ENCODE assay signal across 17 cellular contexts in the genomic region with DNA sequence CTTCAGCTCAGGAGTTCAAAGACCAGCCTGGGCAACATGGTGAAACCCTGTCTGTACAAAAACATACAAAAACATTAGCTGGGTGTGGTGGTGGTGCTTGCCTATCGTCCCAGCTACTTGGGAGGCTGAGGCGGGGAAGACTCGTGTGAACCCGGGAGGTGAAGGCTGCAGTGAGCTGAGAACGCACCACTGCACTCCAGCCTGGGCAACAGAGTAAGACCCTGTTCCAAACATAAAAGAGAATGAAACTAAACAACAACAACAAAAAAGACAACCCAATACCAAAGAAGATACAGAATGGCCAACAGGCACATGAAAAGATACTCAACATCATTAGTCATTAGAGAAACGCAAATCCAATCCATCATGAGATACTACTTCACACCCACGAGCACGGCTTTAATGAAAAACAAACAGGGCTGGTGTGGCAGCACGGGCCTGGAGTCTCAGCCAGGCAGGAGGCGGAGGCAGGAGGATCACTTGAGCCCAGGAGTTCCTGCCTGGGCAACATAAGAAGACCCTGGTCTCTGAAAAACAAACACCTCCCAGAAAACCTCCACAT. TPM values are rescaled to one million over a fixed set of nuclear protein-coding genes. Genes with fewer than 3 reads are reported as not detected.
DNase-seq lines count a peak whose midpoint lies in the region; ATAC-seq and TF ChIP-seq lines count a peak whose summit lies in the region.
"Had no signal": no experiment of that assay in that cellular context is flagged by ENCODE, and none has a peak within 500 bp of the region (broad histone marks: within the 10 kb centered on the region; RNA-seq: fewer than 3 reads in every experiment).

No MANE protein-coding gene starts in this region.

- no peak overlapping the region for H2AK9ac ChIP-seq in IMR-90 (replicated peaks; ENCODE audit: low read depth, low read length, poor library complexity)

- no peaks in the 10 kb centered on the region for H4K20me1 ChIP-seq in IMR-90 (ENCODE audit: insufficient read depth, low read length)

- H3K9me3 Mint-ChIP-seq in CD14-positive monocyte: peaks cover 0 to under 1% (median 0%) of the 10 kb centered on the region in 7 donors
- H3K9me3 Mint-ChIP-seq in chondrocyte (ENCODE audit: low read depth): no peaks in the 10 kb centered on the region
- H3K9me3 Mint-ChIP-seq: CD8-positive, alpha-beta T cell; HFFc6 had no signal

- peak overlapping the region; percentile 74; the same call in 1 of the 2 replicates for H2BK120ac ChIP-seq in IMR-90 (ENCODE audit: low read depth, low read length)

- H3K27me3 ChIP-seq in IMR-90 (ENCODE audit: control insufficient read depth, insufficient read depth, low read length) (no peaks in the 10 kb centered on the region), neutrophil (no peaks in the 10 kb centered on the region)
- H3K27me3 ChIP-seq: BE2C had no signal

- no peak overlapping the region for H2BK5ac ChIP-seq in IMR-90 (ENCODE audit: low read depth, low read length, poor library complexity, severe bottlenecking)

- CTCF ChIA-PET in IMR-90 (lab: Yijun Ruan, JAX): no interaction called here

- no peak overlapping the region for H3K23ac ChIP-seq in IMR-90 (ENCODE audit: low read depth, low read length)

- intact Hi-C loops in CD14-positive monocyte (cut with micrococcal nuclease): no loop called here
- intact Hi-C loops in IMR-90 (cut with micrococcal nuclease): no loop called here

- H3K27ac Mint-ChIP-seq in CD14-positive monocyte: peak overlapping the region in 5 of 7 donors; percentile 1 to 70 (median 10)
- H3K27ac Mint-ChIP-seq in chondrocyte (ENCODE audit: unreplicated experiment): peak overlapping the region; percentile 3
- H3K27ac Mint-ChIP-seq: CD8-positive, alpha-beta T cell; HFFc6 had no signal

- H3K27me3 Mint-ChIP-seq in CD14-positive monocyte (ENCODE audit: low read depth in 3 of 3) (peaks cover 0 to 2% (median 1%) of the 10 kb centered on the region in 3 donors), chondrocyte (ENCODE audit: low read depth) (no peaks in the 10 kb centered on the region)

- DNase-seq in CD14-positive monocyte (ENCODE audit: low spot score) (no peak), IMR-90 (no peak), chondrocyte (ENCODE audit: low spot score) (no peak), midbrain (lab: John Stamatoyannopoulos, UW) (no peak)
- DNase-seq: BE2C; CD8-positive, alpha-beta T cell; COR-L47; DMS153; DMS79 treated with DMSO at 0.1 percent for 48 hours; EL; HFFc6 had no signal

- WGBS in IMR-90 (ENCODE audit: extremely low coverage in 2 of 2, insufficient read length in 1 of 2), 2 experiments: 27% methylated on average over 4 of the region's 10 CpGs; no CpG with 5 or more reads in 1 of the 2 experiments

- H2BK20ac ChIP-seq in IMR-90 (ENCODE audit: low read depth, low read length): 0 out of 2 replicates have a peak overlapping the region, but pooled peaks have one; percentile 53

- peak overlapping the region; percentile 20; the same call in 1 of the 3 replicates for H2BK15ac ChIP-seq in IMR-90 (ENCODE audit: low read depth, low read length)

- H3K4me1 Mint-ChIP-seq in CD14-positive monocyte (peaks cover 57% of the 10 kb centered on the region), chondrocyte (ENCODE audit: low read depth) (peaks cover 15% of the 10 kb centered on the region)

- H3K27ac ChIP-seq in IMR-90 (ENCODE audit: insufficient read depth, low read length) (no peak overlapping the region), neutrophil (peak overlapping the region; percentile 100)
- H3K27ac ChIP-seq: C4-2B, HL-60 had no signal

- no peak overlapping the region for H3K4me3 Mint-ChIP-seq in CD14-positive monocyte
- no peak overlapping the region for H3K4me3 Mint-ChIP-seq in chondrocyte (ENCODE audit: unreplicated experiment)
- H3K4me3 Mint-ChIP-seq: CD8-positive, alpha-beta T cell; HFFc6 had no signal

- H3K9ac ChIP-seq in IMR-90 (ENCODE audit: low read depth, low read length): no peak overlapping the region

- TF ChIP-seq POLR2A in IMR-90 (IDR thresholded peaks at IDR 0.05; ENCODE audit: low read depth, low read length): no peak

- H3K36me3 ChIP-seq in IMR-90 (ENCODE audit: control insufficient read depth, insufficient read depth, low read length) (no peaks in the 10 kb centered on the region), neutrophil (no peaks in the 10 kb centered on the region)
- H3K36me3 ChIP-seq: BE2C, HAP-1 had no signal

- no peak overlapping the region for H3K56ac ChIP-seq in IMR-90 (ENCODE audit: extremely low read depth, insufficient read depth, low read length)

- H3K4me1 ChIP-seq in IMR-90 (ENCODE audit: control insufficient read depth, insufficient read depth, low read length) (peaks cover 27% of the 10 kb centered on the region), neutrophil (ENCODE audit: control insufficient read depth in 1 of 2, insufficient read depth in 1 of 2, low read depth in 1 of 2, low read length in 1 of 2) (peaks cover 95% of the 10 kb centered on the region in 2 experiments)
- H3K4me1 ChIP-seq: HAP-1 had no signal

- H3K14ac ChIP-seq in IMR-90 (replicated peaks; ENCODE audit: low read depth, low read length): no peak overlapping the region

- POLR2A ChIA-PET in IMR-90 (lab: Charles Lee; ENCODE audit: unreplicated experiment): no interaction called here

- H3K9me3 ChIP-seq in IMR-90 (ENCODE audit: control insufficient read depth, insufficient read depth, low read length) (no peaks in the 10 kb centered on the region), neutrophil (no peaks in the 10 kb centered on the region)
- H3K9me3 ChIP-seq: BE2C, HAP-1 had no signal

- BruUV-seq in IMR-90 (replicated peaks; lab: Mats Ljungman, UMichigan): no TSS peak

- no peak for TF ChIP-seq RAD21 in IMR-90 (IDR thresholded peaks at IDR 0.05; ENCODE audit: low read length)

- H3K36me3 Mint-ChIP-seq in CD14-positive monocyte: peaks cover 3 to 11% of the 10 kb centered on the region in 2 donors
- H3K36me3 Mint-ChIP-seq in chondrocyte (ENCODE audit: low read depth): no peaks in the 10 kb centered on the region
- H3K36me3 Mint-ChIP-seq: CD8-positive, alpha-beta T cell had no signal

- in situ Hi-C loops in IMR-90 (cut with MboI; ENCODE audit: low sequenced_read_pairs): no loop called here

- ATAC-seq in IMR-90 (ENCODE audit: low read depth): no peak
- no peak for ATAC-seq in GM21576 (IDR thresholded peaks at IDR 0.05; ENCODE audit: unreplicated experiment)
- ATAC-seq in HG02623 (IDR thresholded peaks at IDR 0.05; ENCODE audit: unreplicated experiment): no peak
- ATAC-seq: CD8-positive, alpha-beta T cell had no signal

- H4K91ac ChIP-seq in IMR-90 (ENCODE audit: insufficient read depth, low read depth, low read length): no peak overlapping the region

- H4K8ac ChIP-seq in IMR-90 (ENCODE audit: low read depth in 2 of 2, low read length in 2 of 2): no peak overlapping the region

- H4K5ac ChIP-seq in IMR-90 (ENCODE audit: low read depth, low read length): no peak overlapping the region

- H3K4me3 ChIP-seq in IMR-90 (ENCODE audit: insufficient read depth, low read depth, low read length): no peak overlapping the region
- peak overlapping the region; percentile 12 to 41 for H3K4me3 ChIP-seq in neutrophil (ENCODE audit: low read depth in 1 of 2, low read length in 1 of 2)
- H3K4me3 ChIP-seq: HAP-1 had no signal

- dilution Hi-C loops in IMR-90 (cut with HindIII; ENCODE audit: low sequenced_read_pairs, unreplicated experiment): no loop called here

- H3K18ac ChIP-seq in IMR-90 (ENCODE audit: low read depth, low read length): no peak overlapping the region

- no peak overlapping the region for H3K4me2 ChIP-seq in IMR-90 (ENCODE audit: low read depth, low read length)

- TF ChIP-seq CTCF in CD14-positive monocyte (IDR thresholded peaks at IDR 0.05) (no peak), IMR-90 (conservative IDR thresholded peaks at IDR 0.05; ENCODE audit: low read depth, low read length) (no peak), chondrocyte (IDR thresholded peaks at IDR 0.05) (no peak), neutrophil (IDR thresholded peaks at IDR 0.05) (no peak)

- peaks cover 21% of the 10 kb centered on the region for H3K9me1 ChIP-seq in IMR-90 (ENCODE audit: insufficient read depth, low read length)

- H2AFZ ChIP-seq in IMR-90 (replicated peaks; ENCODE audit: low read length, poor library complexity): no peak overlapping the region

- H3K4ac ChIP-seq in IMR-90 (ENCODE audit: low read depth, low read length): peak overlapping the region; percentile 27; the same call in 1 of the 2 replicates

- peaks cover 10 to 51% of the 10 kb centered on the region in 2 experiments; a peak in 3 of 4 replicates for H3K79me1 ChIP-seq in IMR-90 (ENCODE audit: low read depth in 1 of 2, low read length in 2 of 2)

- 0 out of 2 replicates have a peak overlapping the region, but pooled peaks have one; percentile 54 for H2AK5ac ChIP-seq in IMR-90 (ENCODE audit: low read depth, low read length)

TF ChIP-seq in IMR-90, 13 proteins besides CTCF, POLR2A, EP300 and RAD21:
- TF ChIP-seq MXI1 (IDR thresholded peaks at IDR 0.05; ENCODE audit: borderline replicate concordance, low read depth, low read length): no peak
- no peak for TF ChIP-seq MAZ (IDR thresholded peaks at IDR 0.05; ENCODE audit: borderline replicate concordance, low read depth, low read length)
- no peak for TF ChIP-seq MAFK (IDR thresholded peaks at IDR 0.05; ENCODE audit: low read depth, low read length)

RNA-seq across cellular contexts. Expression of gene SLC16A3, which starts 7.4 kb away (rescaled TPM):
- polyA plus RNA-seq in CD14-positive monocyte (10 to 100 TPM; 26.3 to 35.3 TPM), IMR-90 (2012; rRNA removed) (181 and 204 TPM in 2 replicates)
- total RNA-seq in IMR-90 (2012; rRNA removed) (49.1 and 49.7 TPM in 2 replicates), chondrocyte (53.3 to 206 TPM (median 189 TPM) in 3 replicates)
- 128 and 499 TPM in 2 replicates for polyA plus RNA-seq in IMR-90 (2012; cell fraction: cytosol; rRNA removed)
- polyA plus RNA-seq in IMR-90 (2012; cell fraction: nucleus; rRNA removed; ENCODE audit: low replicate concordance): 77.3 and 325 TPM in 2 replicates

RNA-seq across cellular contexts. Expression of gene CCDC57, which starts 8.8 kb away (rescaled TPM):
- polyA plus RNA-seq in CD14-positive monocyte (10 to 100 TPM; 17.1 to 20.1 TPM), IMR-90 (2012; rRNA removed) (31.3 and 32.4 TPM in 2 replicates)
- total RNA-seq in IMR-90 (2012; rRNA removed) (6.9 and 7.3 TPM in 2 replicates), chondrocyte (23.5 to 39.8 TPM (median 24.1 TPM) in 3 replicates)
- 5.1 and 6.2 TPM in 2 replicates for polyA plus RNA-seq in IMR-90 (2012; cell fraction: cytosol; rRNA removed)
- 259 and 322 TPM in 2 replicates for polyA plus RNA-seq in IMR-90 (2012; cell fraction: nucleus; rRNA removed; ENCODE audit: low replicate concordance)

RNA-seq across cellular contexts. Expression of gene CSNK1D, which starts 52.1 kb away (rescaled TPM):
- polyA plus RNA-seq in CD14-positive monocyte: 10 to 100 TPM; 47.0 to 60.9 TPM
- 38.3 and 47.1 TPM in 2 replicates for total RNA-seq in IMR-90 (2012; rRNA removed)
- 144 and 186 TPM in 2 replicates for polyA plus RNA-seq in IMR-90 (2012; rRNA removed)
- 131 and 159 TPM in 2 replicates for polyA plus RNA-seq in IMR-90 (2012; cell fraction: cytosol; rRNA removed)
- 373 and 817 TPM in 2 replicates for polyA plus RNA-seq in IMR-90 (2012; cell fraction: nucleus; rRNA removed; ENCODE audit: low replicate concordance)
- 93.0 to 94.5 TPM (median 93.9 TPM) in 3 replicates for total RNA-seq in chondrocyte
